In the genomic region with DNA sequence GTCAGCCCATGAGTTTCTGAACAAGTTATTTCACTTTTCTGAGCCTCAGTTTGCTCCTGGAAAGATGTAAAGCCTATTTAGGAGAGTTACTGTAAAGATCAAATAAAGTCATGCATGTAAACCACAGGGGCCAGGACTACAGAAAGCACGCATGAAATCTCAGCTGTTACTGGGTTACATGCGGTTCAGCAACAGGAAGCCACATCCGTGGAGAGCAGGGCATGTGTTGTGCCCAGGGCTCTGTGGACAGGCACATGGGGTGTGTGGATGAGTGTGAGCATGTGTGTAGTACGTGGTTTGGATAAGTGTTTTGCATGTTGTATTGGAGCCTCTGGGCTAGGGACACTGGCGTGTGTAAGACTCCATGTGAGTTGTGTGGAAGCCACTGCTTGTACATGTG, we compare ENCODE assay signal across 10 cellular contexts. TPM values are rescaled to one million over a fixed set of nuclear protein-coding genes. Genes with fewer than 3 reads are reported as not detected.
DNase-seq lines count a peak whose midpoint lies in the region; ATAC-seq and TF ChIP-seq lines count a peak whose summit lies in the region.
"Had no signal": no experiment of that assay in that cellular context is flagged by ENCODE, and none has a peak within 500 bp of the region (broad histone marks: within the 10 kb centered on the region; RNA-seq: fewer than 3 reads in every experiment).

No MANE protein-coding gene starts in this region.

- POLR2A ChIA-PET in PC-9 (lab: Charles Lee; ENCODE audit: unreplicated experiment) = no interaction called here

- no peak overlapping the region for H3K4me2 ChIP-seq in DND-41 (ENCODE audit: insufficient read depth, low read length)
- peak overlapping the region; percentile 96 for H3K4me2 ChIP-seq in PC-9

- H3K9ac ChIP-seq in DND-41 (ENCODE audit: low read depth, low read length) = no peak overlapping the region

- no peak overlapping the region for H3K27ac Mint-ChIP-seq in natural killer cell

- H3K79me2 ChIP-seq in DND-41 (ENCODE audit: insufficient read depth, low read length) (no peaks in the 10 kb centered on the region), PC-9 (ENCODE audit: low read depth) (peaks cover 50% of the 10 kb centered on the region)

- BruUV-seq in PC-9 (replicated peaks; lab: Mats Ljungman, UMichigan) = no TSS peak

- peaks cover 24 to 58% of the 10 kb centered on the region in 2 donors for H3K4me1 Mint-ChIP-seq in natural killer cell

- no peaks in the 10 kb centered on the region for H3K9me3 Mint-ChIP-seq in natural killer cell

- no peaks in the 10 kb centered on the region for H3K9me3 ChIP-seq in DND-41 (ENCODE audit: insufficient read depth, low read length, severe bottlenecking)
- no peaks in the 10 kb centered on the region for H3K9me3 ChIP-seq in PC-9 (ENCODE audit: insufficient read depth, low read depth)
- H3K9me3 ChIP-seq: thyroid gland had no signal

- intact Hi-C loops in PC-9 (cut with micrococcal nuclease; ENCODE audit: unreplicated experiment) = no loop called here
- intact Hi-C loops in natural killer cell (cut with micrococcal nuclease) = loop anchor here (5.0 kb wide), 1 partner anchor 36 kb away; no protein-coding TSS in a partner anchor

- H3K4me1 ChIP-seq in DND-41 (ENCODE audit: insufficient read depth, low read length) (peaks cover 17% of the 10 kb centered on the region), PC-9 (replicated peaks; ENCODE audit: insufficient read depth) (peaks cover 38% of the 10 kb centered on the region)

- peaks cover 0 to 22% of the 10 kb centered on the region in 2 donors for H3K27me3 Mint-ChIP-seq in natural killer cell (ENCODE audit: low read depth in 2 of 2)

- CTCF ChIA-PET in PC-9 (lab: Charles Lee) = no interaction called here

- no peak for DNase-seq in DND-41
- no peak for DNase-seq in PC-9
- peak; percentile 69 for DNase-seq in activated effector memory CD4-positive, alpha-beta T cell treated with anti-CD3 and anti-CD28 coated beads, Interleukin-2, amount 50 U/mL, for 16 hours
- no peak for DNase-seq in natural killer cell
- DNase-seq: brain microvascular endothelial cell, thyroid gland had no signal

- peaks cover 36% of the 10 kb centered on the region for H3F3A ChIP-seq in PC-9 (ENCODE audit: insufficient read depth, low read depth)

- H3K27ac ChIP-seq in DND-41 (ENCODE audit: low read length) (no peak overlapping the region), PC-9 (0 out of 2 replicates have a peak overlapping the region, but pooled peaks have one; percentile 42)
- H3K27ac ChIP-seq: brain microvascular endothelial cell, thyroid gland had no signal

- ATAC-seq in DND-41 (ENCODE audit: insufficient read depth, low read depth) = 0 out of 3 replicates have a peak, but pooled peaks have one; percentile 6
- peak; percentile 55 to 80 (median 55) for ATAC-seq in natural killer cell
- ATAC-seq in GM21576 (IDR thresholded peaks at IDR 0.05; ENCODE audit: unreplicated experiment) = no peak
- no peak for ATAC-seq in HG02678 (IDR thresholded peaks at IDR 0.05; ENCODE audit: unreplicated experiment)
- no peak for ATAC-seq in HG03460 (IDR thresholded peaks at IDR 0.05; ENCODE audit: unreplicated experiment)
- ATAC-seq in HG02623 (IDR thresholded peaks at IDR 0.05; ENCODE audit: unreplicated experiment) = no peak

- H4K20me1 ChIP-seq in DND-41 (ENCODE audit: insufficient read depth, low read length) (peaks cover 28% of the 10 kb centered on the region), PC-9 (ENCODE audit: insufficient read depth) (peaks cover 11% of the 10 kb centered on the region)

- no peak overlapping the region for H2AFZ ChIP-seq in DND-41 (ENCODE audit: low read depth, low read length)
- no peak overlapping the region for H2AFZ ChIP-seq in PC-9

- H3K4me3 ChIP-seq in DND-41 (ENCODE audit: low read depth in 1 of 2, low read length in 2 of 2) (no peak overlapping the region), PC-9 (no peak overlapping the region)
- H3K4me3 ChIP-seq: thyroid gland had no signal

- H3K27me3 ChIP-seq in DND-41 (ENCODE audit: insufficient read depth, low read length, poor library complexity) (peaks cover 10% of the 10 kb centered on the region), PC-9 (ENCODE audit: insufficient read depth, low read depth) (no peaks in the 10 kb centered on the region)
- H3K27me3 ChIP-seq: brain microvascular endothelial cell, thyroid gland had no signal

- no peak for TF ChIP-seq CTCF in DND-41 (IDR thresholded peaks at IDR 0.05; ENCODE audit: borderline replicate concordance, extremely low read depth, low read length, poor library complexity, severe bottlenecking)
- no peak for TF ChIP-seq CTCF in PC-9 (conservative IDR thresholded peaks at IDR 0.05)
- no peak for TF ChIP-seq CTCF in natural killer cell (IDR thresholded peaks at IDR 0.05)

- H3K9me2 ChIP-seq in PC-9 (ENCODE audit: insufficient read depth) = no peaks in the 10 kb centered on the region

- H3K4me3 Mint-ChIP-seq in natural killer cell = no peak overlapping the region

- H3K36me3 ChIP-seq in DND-41 (ENCODE audit: insufficient read depth, low read length) (no peaks in the 10 kb centered on the region), PC-9 (ENCODE audit: low read depth) (peaks cover 12% of the 10 kb centered on the region)
- H3K36me3 ChIP-seq: brain microvascular endothelial cell, thyroid gland had no signal

- no peaks in the 10 kb centered on the region for H3K36me3 Mint-ChIP-seq in natural killer cell

RNA-seq across cellular contexts. Expression of a gene that starts 2.2 kb away (rescaled TPM):
- total RNA-seq in PC-9 (2021) (48.3 and 65.8 TPM in 2 replicates), natural killer cell (under 1 TPM in 1 of 3 donors, not detected in 2; 0.13 TPM)

RNA-seq across cellular contexts. Expression of a gene that starts 54.4 kb away (rescaled TPM):
- total RNA-seq in PC-9 (2021) (38.5 and 44.3 TPM in 2 replicates), natural killer cell (10 to 100 TPM; 14.6 to 18.9 (median 15.8) TPM)

Comparison
In these comparisons a context has a peak if more than half of its experiments do, and no peak if none do; other contexts are left out.
1. ATAC-seq: peak in DND-41 (single experiment) and natural killer cell (3 of 3); none in GM21576 (single experiment), HG02678 (single experiment), HG03460 (single experiment) and HG02623 (single experiment).
2. RNA of a gene that starts 2.2 kb away (total RNA-seq): 48.3 to 65.8 TPM in PC-9; 0.13 TPM in natural killer cell; every median in the first group is over 10 times any median in the second.